13 cellular contexts compared by ENCODE assay signal in genomic region chr12:113134521-113134951, GRCh38. TPM values are rescaled to one million over a fixed set of nuclear protein-coding genes. Genes with fewer than 3 reads are reported as not detected.
DNase-seq lines count a peak whose midpoint lies in the region; ATAC-seq, FAIRE-seq and TF ChIP-seq lines count a peak whose summit lies in the region.
"Had no signal": no experiment of that assay in that cellular context is flagged by ENCODE, and none has a peak within 500 bp of the region (broad histone marks: within the 10 kb centered on the region; RNA-seq: fewer than 3 reads in every experiment).

No MANE protein-coding gene starts in this region.

- H3K4me1 Mint-ChIP-seq in CD8-positive, alpha-beta T cell (ENCODE audit: low read depth), result peaks cover 11% of the 10 kb centered on the region
- H3K4me1 Mint-ChIP-seq in H9, result peaks cover 12 to 20% of the 10 kb centered on the region in 2 experiments
- peaks cover 35% of the 10 kb centered on the region for H3K4me1 Mint-ChIP-seq in activated B cell treated with CpG ODN at 0.5 μM for 24 hours
- H3K4me1 Mint-ChIP-seq in CD14-positive monocyte, result peaks cover 16% of the 10 kb centered on the region

- no peaks in the 10 kb centered on the region for H3K9me3 Mint-ChIP-seq in CD8-positive, alpha-beta T cell
- H3K9me3 Mint-ChIP-seq in H9 (peaks cover 0 to under 1% of the 10 kb centered on the region in 2 experiments; a peak in 2 of 5 replicates), activated B cell treated with CpG ODN at 0.5 μM for 24 hours (no peaks in the 10 kb centered on the region), CD14-positive monocyte (peaks cover 0 to 6% (median 0%) of the 10 kb centered on the region in 7 donors)

- no peaks in the 10 kb centered on the region for H3K27me3 ChIP-seq in CD8-positive, alpha-beta T cell (ENCODE audit: insufficient read depth, low read length)
- H3K27me3 ChIP-seq in H9 (ENCODE audit: insufficient read depth, low read length), result no peaks in the 10 kb centered on the region
- peaks cover 0 to 1% of the 10 kb centered on the region in 2 experiments; a peak in 1 of 5 replicates for H3K27me3 ChIP-seq in HepG2 (ENCODE audit: control insufficient read depth in 1 of 2, insufficient read depth in 2 of 2, low read length in 2 of 2)

- H3K4me3 ChIP-seq in CD8-positive, alpha-beta T cell (ENCODE audit: low read depth, low read length), result no peak overlapping the region
- no peak overlapping the region for H3K4me3 ChIP-seq in HepG2 (replicated peaks in 1 of 3; ENCODE audit: insufficient read depth in 1 of 3, low read depth in 2 of 3, low read length in 3 of 3)

- no peak overlapping the region for H3K4ac ChIP-seq in H9 (ENCODE audit: low read depth, low read length)

- WGBS in H9 (ENCODE audit: extremely low coverage, insufficient read length, low lambda C conversion rate), result no CpG with 5 or more reads among the region's 6 CpGs
- WGBS in HepG2 (ENCODE audit: low lambda C conversion rate), result 37% methylated on average over 2 of the region's 6 CpGs

- in situ Hi-C loops in HepG2 (cut with HindIII; ENCODE audit: extremely low pct_ligation_motif_present, low pct_unique_long_range_greater_than_20kb), result no loop called here

- H3T11ph ChIP-seq in H9 (ENCODE audit: low read length), result no peak overlapping the region

- TF ChIP-seq CTCF in CD8-positive, alpha-beta T cell (IDR thresholded peaks at IDR 0.05), result no peak
- TF ChIP-seq CTCF in H9 (conservative IDR thresholded peaks at IDR 0.05) (no peak), activated B cell treated with CpG ODN at 0.5 μM for 24 hours (IDR thresholded peaks at IDR 0.05) (no peak), HepG2 (CRISPR knock-in tag; IDR thresholded peaks at IDR 0.05) (no peak), CD14-positive monocyte (IDR thresholded peaks at IDR 0.05) (no peak)

- FAIRE-seq in HepG2 (lab: Jason Lieb, UNC), result no peak
- FAIRE-seq: endothelial cell of umbilical vein had no signal

- peaks cover 12% of the 10 kb centered on the region for H3K23me2 ChIP-seq in H9 (ENCODE audit: insufficient read length, low read depth, low read length, poor library complexity, severe bottlenecking)

- no peak for ATAC-seq in CD8-positive, alpha-beta T cell
- ATAC-seq in activated B cell treated with CpG ODN at 0.5 μM for 24 hours (ENCODE audit: low read depth), result no peak
- ATAC-seq in HepG2, result no peak

- H3K4me2 ChIP-seq in H9 (ENCODE audit: insufficient read depth, insufficient read length, low read length) (peak overlapping the region; percentile 46), HepG2 (ENCODE audit: low read depth, low read length) (no peak overlapping the region)

- H4K91ac ChIP-seq in H9 (ENCODE audit: insufficient read length, low read depth, low read length), result no peak overlapping the region

- H4K5ac ChIP-seq in H9 (ENCODE audit: insufficient read length, low read depth, low read length), result no peak overlapping the region

- no peak overlapping the region for H3K27ac ChIP-seq in CD8-positive, alpha-beta T cell (ENCODE audit: low read depth, low read length)
- H3K27ac ChIP-seq in H9 (ENCODE audit: insufficient read length, low read depth, low read length), result no peak overlapping the region
- H3K27ac ChIP-seq in HepG2 (ENCODE audit: extremely low read length, insufficient read depth, low read length), result no peak overlapping the region

- H3K36me3 Mint-ChIP-seq in CD8-positive, alpha-beta T cell, result no peaks in the 10 kb centered on the region
- no peaks in the 10 kb centered on the region for H3K36me3 Mint-ChIP-seq in H9 (ENCODE audit: insufficient read depth in 1 of 3, low read depth in 3 of 3)
- no peaks in the 10 kb centered on the region for H3K36me3 Mint-ChIP-seq in activated B cell treated with CpG ODN at 0.5 μM for 24 hours (ENCODE audit: low read depth)
- no peaks in the 10 kb centered on the region for H3K36me3 Mint-ChIP-seq in CD14-positive monocyte

- H3K79me2 ChIP-seq in H9 (ENCODE audit: insufficient read depth, low read length), result no peaks in the 10 kb centered on the region
- no peaks in the 10 kb centered on the region for H3K79me2 ChIP-seq in HepG2 (ENCODE audit: insufficient read depth, low read length)

- H2BK5ac ChIP-seq in H9 (ENCODE audit: insufficient read length, low read length), result no peak overlapping the region

- no peak for TF ChIP-seq EP300 in HepG2 (IDR thresholded peaks at IDR 0.05; ENCODE audit: low read depth in 2 of 2, low read length in 2 of 2)
- no peak for TF ChIP-seq EP300 in HepG2 (CRISPR knock-in tag; IDR thresholded peaks at IDR 0.05; ENCODE audit: borderline replicate concordance)

- no peaks in the 10 kb centered on the region for H3K36me3 ChIP-seq in CD8-positive, alpha-beta T cell (ENCODE audit: insufficient read depth, low read length)
- no peaks in the 10 kb centered on the region for H3K36me3 ChIP-seq in HepG2 (replicated peaks in 1 of 2; ENCODE audit: control insufficient read depth in 1 of 2, insufficient read depth in 2 of 2, low read length in 2 of 2)

- H3K18ac ChIP-seq in H9 (ENCODE audit: insufficient read length, low read depth, low read length), result no peak overlapping the region

- POLR2A ChIA-PET in CD8-positive, alpha-beta T cell (lab: Charles Lee), result no interaction called here
- POLR2A ChIA-PET in activated B cell treated with CpG ODN at 0.5 μM for 24 hours (lab: Charles Lee), result interaction anchor here (0.6 to 1.0 kb wide), 2 partner anchors 20 to 272 kb away, joined by 5 read pairs; no protein-coding TSS in a partner anchor
- POLR2A ChIA-PET in HepG2 (lab: Yijun Ruan, JAX), result no interaction called here

- H3K23ac ChIP-seq in H9 (ENCODE audit: insufficient read length, low read depth, low read length), result no peak overlapping the region

- H4K20me1 ChIP-seq in H9 (ENCODE audit: control insufficient read depth, insufficient read depth, insufficient read length) (no peaks in the 10 kb centered on the region), HepG2 (ENCODE audit: insufficient read depth, low read length) (no peaks in the 10 kb centered on the region)

- intact Hi-C loops in CD8-positive, alpha-beta T cell (cut with DNase I, micrococcal nuclease), result no loop called here
- intact Hi-C loops in activated B cell treated with CpG ODN at 0.5 μM for 24 hours (cut with micrococcal nuclease), result loop anchor here (5.0 kb wide), 1 partner anchor 37 kb away; no protein-coding TSS in a partner anchor
- intact Hi-C loops in HepG2 (cut with micrococcal nuclease; ENCODE audit: unreplicated experiment), result no loop called here
- intact Hi-C loops in CD14-positive monocyte (cut with micrococcal nuclease), result no loop called here

- TF ChIP-seq POLR2A in HepG2 (IDR thresholded peaks at IDR 0.05; ENCODE audit: insufficient read depth in 1 of 2, low read depth in 2 of 2, low read length in 2 of 2), result no peak

- H3K56ac ChIP-seq in H9 (ENCODE audit: insufficient read length, low read depth, low read length), result no peak overlapping the region

- no peak overlapping the region for H2AFZ ChIP-seq in H9 (ENCODE audit: low read length)
- H2AFZ ChIP-seq in HepG2 (ENCODE audit: low read length), result no peak overlapping the region

- H3K14ac ChIP-seq in H9 (ENCODE audit: insufficient read depth, low read length), result no peak overlapping the region; the same call in 1 of the 2 replicates

- no peak overlapping the region for H3K27ac Mint-ChIP-seq in CD8-positive, alpha-beta T cell
- H3K27ac Mint-ChIP-seq in H9, result no peak overlapping the region
- no peak overlapping the region for H3K27ac Mint-ChIP-seq in activated B cell treated with CpG ODN at 0.5 μM for 24 hours
- peak overlapping the region in 2 of 7 donors; percentile 40 for H3K27ac Mint-ChIP-seq in CD14-positive monocyte

- BruUV-seq in HepG2 (replicated peaks; lab: Mats Ljungman, UMichigan), result no TSS peak

- peak overlapping the region; percentile 78 for H3K4me3 Mint-ChIP-seq in CD8-positive, alpha-beta T cell
- peak overlapping the region; percentile 69 to 84 for H3K4me3 Mint-ChIP-seq in H9
- peak overlapping the region; percentile 28 for H3K4me3 Mint-ChIP-seq in activated B cell treated with CpG ODN at 0.5 μM for 24 hours
- no peak overlapping the region for H3K4me3 Mint-ChIP-seq in CD14-positive monocyte

- no peak overlapping the region for H2AK5ac ChIP-seq in H9 (ENCODE audit: insufficient read length, low read length)

- H2BK20ac ChIP-seq in H9 (ENCODE audit: low read depth, low read length, poor library complexity, severe bottlenecking), result no peak overlapping the region

- CTCF ChIA-PET in CD8-positive, alpha-beta T cell (lab: Charles Lee), result interaction anchor here (0.8 to 1.0 kb wide), 5 partner anchors 19 to 86 kb away, joined by 3 to 5 read pairs (median 4); no protein-coding TSS in a partner anchor
- CTCF ChIA-PET in activated B cell treated with CpG ODN at 0.5 μM for 24 hours (lab: Charles Lee), result no interaction called here
- CTCF ChIA-PET in HepG2 (lab: Yijun Ruan, JAX; ENCODE audit: low intra/inter-chr PET ratio, low total read pairs), result no interaction called here

- no peaks in the 10 kb centered on the region for H3K9me3 ChIP-seq in CD8-positive, alpha-beta T cell (ENCODE audit: low read length)
- H3K9me3 ChIP-seq in H9 (ENCODE audit: control insufficient read depth, low read depth, low read length) (no peaks in the 10 kb centered on the region), HepG2 (ENCODE audit: low read length) (no peaks in the 10 kb centered on the region)

- no peak for TF ChIP-seq RAD21 in HepG2 (CRISPR knock-in tag; IDR thresholded peaks at IDR 0.05)

- no peak overlapping the region for H2BK120ac ChIP-seq in H9 (ENCODE audit: low read depth, low read length, poor library complexity, severe bottlenecking)

- DNase-seq in CD8-positive, alpha-beta T cell, result no peak
- DNase-seq in H9, result no peak
- DNase-seq in activated B cell treated with CpG ODN at 0.5 μM for 24 hours, result no peak
- no peak for DNase-seq in HepG2 (ENCODE audit: low spot score)
- no peak for DNase-seq in cerebellum (ENCODE audit: low spot score)
- no peak for DNase-seq in pons (ENCODE audit: low spot score)
- DNase-seq in CD14-positive monocyte (ENCODE audit: low spot score), result no peak
- no peak for DNase-seq in OCI-M1 (lab: John Stamatoyannopoulos, UW)
- DNase-seq: activated CD4-positive, alpha-beta T cell treated with anti-CD3 and anti-CD28 coated beads, Interleukin-2, amount 50 U/mL, for 4 hours; DMS153 had no signal

- H2BK15ac ChIP-seq in H9 (ENCODE audit: low read depth, low read length), result no peak overlapping the region

- H3K9ac ChIP-seq in H9 (ENCODE audit: extremely low read depth, insufficient read length, low read length), result no peak overlapping the region
- H3K9ac ChIP-seq in HepG2 (ENCODE audit: insufficient read depth, low read depth, low read length), result no peak overlapping the region

- H3K79me1 ChIP-seq in H9 (ENCODE audit: insufficient read depth, low read depth, low read length, poor library complexity, severe bottlenecking), result no peaks in the 10 kb centered on the region

- peaks cover 12% of the 10 kb centered on the region for H3K4me1 ChIP-seq in CD8-positive, alpha-beta T cell (ENCODE audit: insufficient read depth, low read length)
- H3K4me1 ChIP-seq in H9 (ENCODE audit: insufficient read depth, low read length), result no peaks in the 10 kb centered on the region
- H3K4me1 ChIP-seq in HepG2 (ENCODE audit: insufficient read depth, low read length), result no peaks in the 10 kb centered on the region

- H2BK12ac ChIP-seq in H9 (ENCODE audit: insufficient read length, low read depth, low read length), result no peak overlapping the region

- no peak overlapping the region for H4K8ac ChIP-seq in H9 (replicated peaks; ENCODE audit: insufficient read length, low read depth, low read length)

- H3K27me3 Mint-ChIP-seq in CD8-positive, alpha-beta T cell (ENCODE audit: low read depth), result peaks cover 5% of the 10 kb centered on the region
- H3K27me3 Mint-ChIP-seq in H9 (ENCODE audit: low read depth), result peaks cover 36% of the 10 kb centered on the region
- peaks cover 11% of the 10 kb centered on the region for H3K27me3 Mint-ChIP-seq in activated B cell treated with CpG ODN at 0.5 μM for 24 hours
- peaks cover 26 to 50% (median 27%) of the 10 kb centered on the region in 3 donors for H3K27me3 Mint-ChIP-seq in CD14-positive monocyte (ENCODE audit: low read depth in 3 of 3)

RNA-seq across cellular contexts. Expression of gene RASAL1, which starts 1.0 kb away (rescaled TPM):
- 1 to 10 TPM; 2.3 to 2.8 TPM for total RNA-seq in CD8-positive, alpha-beta T cell
- total RNA-seq in H9 (2021) (2.3 and 2.7 TPM in 2 replicates), activated B cell treated with CpG ODN at 0.5 μM for 24 hours (4.9 and 7.1 TPM in 2 replicates), HepG2 (2016; rRNA removed; fragmentation: Illumina TruSeq; extraction: Trizol) (not detected in 2 replicates), cerebellum (0.27 TPM)
- total RNA-seq in HepG2 (2016; cell fraction: cytosol; rRNA removed; fragmentation: Illumina TruSeq; extraction: Trizol; ENCODE audit: low read depth), result 0.18 TPM in 1 of 2 replicates, not detected in the other
- not detected in 2 replicates for total RNA-seq in HepG2 (2016; cell fraction: insoluble cytoplasmic fraction; rRNA removed; fragmentation: Illumina TruSeq; extraction: Trizol)
- not detected in 2 replicates for total RNA-seq in HepG2 (2016; cell fraction: membrane; rRNA removed; fragmentation: Illumina TruSeq; extraction: Trizol)
- total RNA-seq in HepG2 (2016; cell fraction: nucleus; rRNA removed; fragmentation: Illumina TruSeq; extraction: Trizol), result not detected in 2 replicates
- polyA plus RNA-seq in HepG2 (2011; rRNA removed) (not detected in 2 replicates), CD14-positive monocyte (not detected)
- not detected in 2 replicates for polyA plus RNA-seq in HepG2 (2011; cell fraction: cytosol; rRNA removed)
- polyA plus RNA-seq in HepG2 (2011; cell fraction: nucleus; rRNA removed), result 0.07 and 0.31 TPM in 2 replicates
- polyA plus RNA-seq in HepG2 (2012), result not detected in 2 replicates
- polyA plus RNA-seq in HepG2 (2016; cell fraction: cytosol; fragmentation: Illumina TruSeq; extraction: Trizol; ENCODE audit: low read depth), result 0.12 TPM in 1 of 2 replicates, not detected in the other
- not detected in 2 replicates for polyA plus RNA-seq in HepG2 (2016; cell fraction: insoluble cytoplasmic fraction; fragmentation: Illumina TruSeq; extraction: Trizol; ENCODE audit: low read depth)
- polyA plus RNA-seq in HepG2 (2016; cell fraction: membrane; fragmentation: Illumina TruSeq; extraction: Trizol; ENCODE audit: low read depth), result not detected in 2 replicates
- 0.72 TPM in 1 of 2 replicates, not detected in the other for polyA plus RNA-seq in HepG2 (2016; cell fraction: nucleus; fragmentation: Illumina TruSeq; extraction: Trizol; ENCODE audit: insufficient read depth, low read depth)
- 0.30 TPM in 1 of 2 replicates, not detected in the other for polyA minus RNA-seq in HepG2 (2011; rRNA and poly(A)+ RNA removed; ENCODE audit: low replicate concordance)
- not detected in 2 replicates for polyA minus RNA-seq in HepG2 (2011; cell fraction: cytosol; rRNA and poly(A)+ RNA removed)
- not detected in 2 replicates for polyA minus RNA-seq in HepG2 (2011; cell fraction: nucleus; rRNA and poly(A)+ RNA removed)
- total RNA-seq: endothelial cell of umbilical vein, HT1080 had no signal
- polyA plus RNA-seq: endothelial cell of umbilical vein had no signal

RNA-seq across cellular contexts. Expression of gene CFAP73, which starts 15.0 kb away (rescaled TPM):
- total RNA-seq in CD8-positive, alpha-beta T cell, result under 1 TPM; 0.54 to 0.86 TPM
- total RNA-seq in H9 (2021), result not detected in 2 replicates
- total RNA-seq in activated B cell treated with CpG ODN at 0.5 μM for 24 hours, result 0.88 and 1.1 TPM in 2 replicates
- not detected in 2 replicates for total RNA-seq in HepG2 (2016; rRNA removed; fragmentation: Illumina TruSeq; extraction: Trizol)
- total RNA-seq in HepG2 (2016; cell fraction: cytosol; rRNA removed; fragmentation: Illumina TruSeq; extraction: Trizol; ENCODE audit: low read depth), result not detected in 2 replicates
- not detected in 2 replicates for total RNA-seq in HepG2 (2016; cell fraction: insoluble cytoplasmic fraction; rRNA removed; fragmentation: Illumina TruSeq; extraction: Trizol)
- not detected in 2 replicates for total RNA-seq in HepG2 (2016; cell fraction: membrane; rRNA removed; fragmentation: Illumina TruSeq; extraction: Trizol)
- total RNA-seq in HepG2 (2016; cell fraction: nucleus; rRNA removed; fragmentation: Illumina TruSeq; extraction: Trizol), result not detected in 2 replicates
- not detected in 2 replicates for polyA plus RNA-seq in HepG2 (2011; rRNA removed)
- polyA plus RNA-seq in HepG2 (2011; cell fraction: cytosol; rRNA removed), result not detected in 2 replicates
- polyA plus RNA-seq in HepG2 (2011; cell fraction: nucleus; rRNA removed), result not detected in 2 replicates
- not detected in 2 replicates for polyA plus RNA-seq in HepG2 (2012)
- not detected in 2 replicates for polyA plus RNA-seq in HepG2 (2016; cell fraction: cytosol; fragmentation: Illumina TruSeq; extraction: Trizol; ENCODE audit: low read depth)
- polyA plus RNA-seq in HepG2 (2016; cell fraction: insoluble cytoplasmic fraction; fragmentation: Illumina TruSeq; extraction: Trizol; ENCODE audit: low read depth), result not detected in 2 replicates
- polyA plus RNA-seq in HepG2 (2016; cell fraction: membrane; fragmentation: Illumina TruSeq; extraction: Trizol; ENCODE audit: low read depth), result not detected in 2 replicates
- polyA plus RNA-seq in HepG2 (2016; cell fraction: nucleus; fragmentation: Illumina TruSeq; extraction: Trizol; ENCODE audit: insufficient read depth, low read depth), result not detected in 2 replicates
- not detected in 2 replicates for polyA minus RNA-seq in HepG2 (2011; rRNA and poly(A)+ RNA removed; ENCODE audit: low replicate concordance)
- polyA minus RNA-seq in HepG2 (2011; cell fraction: cytosol; rRNA and poly(A)+ RNA removed), result not detected in 2 replicates
- polyA minus RNA-seq in HepG2 (2011; cell fraction: nucleus; rRNA and poly(A)+ RNA removed), result not detected in 2 replicates
- 0.54 TPM for total RNA-seq in cerebellum
- under 1 TPM in 1 of 2 donors, not detected in 1; 0.14 TPM for polyA plus RNA-seq in CD14-positive monocyte
- total RNA-seq: endothelial cell of umbilical vein, HT1080, mononuclear cell had no signal
- polyA plus RNA-seq: endothelial cell of umbilical vein had no signal

RNA-seq across cellular contexts. Expression of gene DDX54, which starts 50.7 kb away (rescaled TPM):
- 10 to 100 TPM; 75.4 to 85.6 TPM for total RNA-seq in CD8-positive, alpha-beta T cell
- total RNA-seq in H9 (2021), result 83.0 TPM in 2 replicates
- total RNA-seq in activated B cell treated with CpG ODN at 0.5 μM for 24 hours, result 115 TPM in 2 replicates
- 45.1 and 59.7 TPM in 2 replicates for total RNA-seq in HepG2 (2016; rRNA removed; fragmentation: Illumina TruSeq; extraction: Trizol)
- 5.0 and 6.8 TPM in 2 replicates for total RNA-seq in HepG2 (2016; cell fraction: cytosol; rRNA removed; fragmentation: Illumina TruSeq; extraction: Trizol; ENCODE audit: low read depth)
- total RNA-seq in HepG2 (2016; cell fraction: insoluble cytoplasmic fraction; rRNA removed; fragmentation: Illumina TruSeq; extraction: Trizol), result 44.2 and 60.5 TPM in 2 replicates
- 15.7 and 17.4 TPM in 2 replicates for total RNA-seq in HepG2 (2016; cell fraction: membrane; rRNA removed; fragmentation: Illumina TruSeq; extraction: Trizol)
- total RNA-seq in HepG2 (2016; cell fraction: nucleus; rRNA removed; fragmentation: Illumina TruSeq; extraction: Trizol), result 30.5 and 38.6 TPM in 2 replicates
- polyA plus RNA-seq in HepG2 (2011; rRNA removed), result 51.3 and 61.1 TPM in 2 replicates
- 33.9 and 54.0 TPM in 2 replicates for polyA plus RNA-seq in HepG2 (2011; cell fraction: cytosol; rRNA removed)
- 56.0 and 66.1 TPM in 2 replicates for polyA plus RNA-seq in HepG2 (2011; cell fraction: nucleus; rRNA removed)
- 29.2 and 33.1 TPM in 2 replicates for polyA plus RNA-seq in HepG2 (2012)
- polyA plus RNA-seq in HepG2 (2016; cell fraction: cytosol; fragmentation: Illumina TruSeq; extraction: Trizol; ENCODE audit: low read depth), result 4.2 and 4.5 TPM in 2 replicates
- polyA plus RNA-seq in HepG2 (2016; cell fraction: insoluble cytoplasmic fraction; fragmentation: Illumina TruSeq; extraction: Trizol; ENCODE audit: low read depth), result 61.6 and 69.4 TPM in 2 replicates
- polyA plus RNA-seq in HepG2 (2016; cell fraction: membrane; fragmentation: Illumina TruSeq; extraction: Trizol; ENCODE audit: low read depth), result 8.9 and 13.8 TPM in 2 replicates
- polyA plus RNA-seq in HepG2 (2016; cell fraction: nucleus; fragmentation: Illumina TruSeq; extraction: Trizol; ENCODE audit: insufficient read depth, low read depth), result 93.7 and 96.2 TPM in 2 replicates
- polyA minus RNA-seq in HepG2 (2011; rRNA and poly(A)+ RNA removed; ENCODE audit: low replicate concordance), result 67.7 and 93.0 TPM in 2 replicates
- polyA minus RNA-seq in HepG2 (2011; cell fraction: cytosol; rRNA and poly(A)+ RNA removed), result 23.5 and 27.4 TPM in 2 replicates
- polyA minus RNA-seq in HepG2 (2011; cell fraction: nucleus; rRNA and poly(A)+ RNA removed), result 26.4 and 35.3 TPM in 2 replicates
- 9.3 TPM for total RNA-seq in cerebellum
- polyA plus RNA-seq in CD14-positive monocyte, result 10 to 100 TPM in 1 of 2 donors, 1 to 10 TPM in 1; 7.9 to 13.6 TPM

RNA-seq across cellular contexts. Expression of gene RITA1, which starts 51.0 kb away (rescaled TPM):
- total RNA-seq in CD8-positive, alpha-beta T cell, result 1 to 10 TPM; 4.3 to 4.5 TPM
- total RNA-seq in H9 (2021), result 26.0 and 26.1 TPM in 2 replicates
- total RNA-seq in activated B cell treated with CpG ODN at 0.5 μM for 24 hours, result 15.5 and 18.2 TPM in 2 replicates
- 28.1 and 28.9 TPM in 2 replicates for total RNA-seq in HepG2 (2016; rRNA removed; fragmentation: Illumina TruSeq; extraction: Trizol)
- 34.7 and 44.4 TPM in 2 replicates for total RNA-seq in HepG2 (2016; cell fraction: cytosol; rRNA removed; fragmentation: Illumina TruSeq; extraction: Trizol; ENCODE audit: low read depth)
- 25.7 and 31.1 TPM in 2 replicates for total RNA-seq in HepG2 (2016; cell fraction: insoluble cytoplasmic fraction; rRNA removed; fragmentation: Illumina TruSeq; extraction: Trizol)
- total RNA-seq in HepG2 (2016; cell fraction: membrane; rRNA removed; fragmentation: Illumina TruSeq; extraction: Trizol), result 58.4 and 67.9 TPM in 2 replicates
- total RNA-seq in HepG2 (2016; cell fraction: nucleus; rRNA removed; fragmentation: Illumina TruSeq; extraction: Trizol), result 16.2 and 17.8 TPM in 2 replicates
- polyA plus RNA-seq in HepG2 (2011; rRNA removed), result 12.4 and 14.3 TPM in 2 replicates
- 13.8 and 16.3 TPM in 2 replicates for polyA plus RNA-seq in HepG2 (2011; cell fraction: cytosol; rRNA removed)
- 8.9 and 10.1 TPM in 2 replicates for polyA plus RNA-seq in HepG2 (2011; cell fraction: nucleus; rRNA removed)
- polyA plus RNA-seq in HepG2 (2012), result 8.6 and 10.6 TPM in 2 replicates
- 48.9 and 64.2 TPM in 2 replicates for polyA plus RNA-seq in HepG2 (2016; cell fraction: cytosol; fragmentation: Illumina TruSeq; extraction: Trizol; ENCODE audit: low read depth)
- 35.7 and 37.7 TPM in 2 replicates for polyA plus RNA-seq in HepG2 (2016; cell fraction: insoluble cytoplasmic fraction; fragmentation: Illumina TruSeq; extraction: Trizol; ENCODE audit: low read depth)
- 64.3 and 73.8 TPM in 2 replicates for polyA plus RNA-seq in HepG2 (2016; cell fraction: membrane; fragmentation: Illumina TruSeq; extraction: Trizol; ENCODE audit: low read depth)
- 21.0 and 24.3 TPM in 2 replicates for polyA plus RNA-seq in HepG2 (2016; cell fraction: nucleus; fragmentation: Illumina TruSeq; extraction: Trizol; ENCODE audit: insufficient read depth, low read depth)
- polyA minus RNA-seq in HepG2 (2011; rRNA and poly(A)+ RNA removed; ENCODE audit: low replicate concordance), result 12.2 and 25.5 TPM in 2 replicates
- polyA minus RNA-seq in HepG2 (2011; cell fraction: cytosol; rRNA and poly(A)+ RNA removed), result 6.2 and 7.6 TPM in 2 replicates
- 11.1 and 14.5 TPM in 2 replicates for polyA minus RNA-seq in HepG2 (2011; cell fraction: nucleus; rRNA and poly(A)+ RNA removed)
- 10.9 TPM for total RNA-seq in cerebellum
- 10 to 100 TPM; 16.4 to 17.6 TPM for polyA plus RNA-seq in CD14-positive monocyte

Comparison
In these comparisons a context has a peak if more than half of its experiments do, and no peak if none do; other contexts are left out.
1. H3K4me3 Mint-ChIP-seq: peak in CD8-positive, alpha-beta T cell (single experiment), H9 (2 of 2) and activated B cell treated with CpG ODN at 0.5 μM for 24 hours (single experiment); none in CD14-positive monocyte (0 of 2).